9 cellular contexts compared by ENCODE assay signal in genomic region chr13:73059460-73060250, GRCh38. TPM values are rescaled to one million over a fixed set of nuclear protein-coding genes. Genes with fewer than 3 reads are reported as not detected.
A peak's percentile ranks its signal among the peaks of the same experiment; 100 is the strongest.
DNase-seq lines count a peak whose midpoint lies in the region; ATAC-seq lines count a peak whose summit lies in the region.
"Had no signal": no experiment of that assay in that cellular context is flagged by ENCODE, and none has a peak within 500 bp of the region (broad histone marks: within the 10 kb centered on the region; RNA-seq: fewer than 3 reads in every experiment).

No MANE protein-coding gene starts in this region.

- peak overlapping the region; percentile 76 for H4K8ac ChIP-seq in trophoblast cell (ENCODE audit: low read depth, low read length)

- peaks cover 35% of the 10 kb centered on the region for H3K4me1 ChIP-seq in ACC112 (ENCODE audit: control insufficient read depth, insufficient read depth, low read length, unreplicated experiment)
- peaks cover 0 to 8% of the 10 kb centered on the region in 2 experiments for H3K4me1 ChIP-seq in trophoblast cell (ENCODE audit: control insufficient read depth in 1 of 2, insufficient read depth in 2 of 2, low read length in 2 of 2)

- H3K23ac ChIP-seq in trophoblast cell (ENCODE audit: low read length) = no peak overlapping the region

- H3K36me3 ChIP-seq in ACC112 (ENCODE audit: insufficient read depth, low read length) (peaks cover 7% of the 10 kb centered on the region; the same call in 1 of the 2 replicates), trophoblast cell (ENCODE audit: control insufficient read depth in 1 of 2, insufficient read depth in 2 of 2, low read length in 2 of 2) (peaks cover 7 to 10% of the 10 kb centered on the region in 2 experiments)

- H4K91ac ChIP-seq in trophoblast cell (ENCODE audit: low read depth, low read length) = peak overlapping the region; percentile 50

- no peak overlapping the region for H3K27ac Mint-ChIP-seq in activated T-helper 17 cell treated with anti-CD3 and anti-CD28 coated beads, Interleukin-2, amount 50 U/mL, for 72 hours

- H2BK120ac ChIP-seq in trophoblast cell (ENCODE audit: insufficient read depth, low read length, poor library complexity) = peak overlapping the region; percentile 80

- peak overlapping the region; percentile 45 for H2BK5ac ChIP-seq in trophoblast cell (ENCODE audit: low read depth, low read length, poor library complexity)

- H4K12ac ChIP-seq in trophoblast cell (ENCODE audit: low read depth, low read length) = peak overlapping the region; percentile 18

- peaks cover 10% of the 10 kb centered on the region for H3K4me1 Mint-ChIP-seq in activated T-helper 17 cell treated with anti-CD3 and anti-CD28 coated beads, Interleukin-2, amount 50 U/mL, for 72 hours

- H3K9me3 Mint-ChIP-seq in activated T-helper 17 cell treated with anti-CD3 and anti-CD28 coated beads, Interleukin-2, amount 50 U/mL, for 72 hours = no peaks in the 10 kb centered on the region

- no peaks in the 10 kb centered on the region for H3K9me3 ChIP-seq in trophoblast cell (ENCODE audit: insufficient read depth, low read depth, low read length)

- H3K4me2 ChIP-seq in trophoblast cell (ENCODE audit: low read length) = peak overlapping the region; percentile 74

- H3K79me1 ChIP-seq in trophoblast cell (ENCODE audit: low read length) = peaks cover 10% of the 10 kb centered on the region

- H3K4me3 ChIP-seq in ACC112 (ENCODE audit: low read depth, low read length) (peak overlapping the region; percentile 78), trophoblast cell (ENCODE audit: low read depth, low read length) (peak overlapping the region; percentile 97)

- peak overlapping the region; percentile 73 for H3K4me3 Mint-ChIP-seq in activated T-helper 17 cell treated with anti-CD3 and anti-CD28 coated beads, Interleukin-2, amount 50 U/mL, for 72 hours

- WGBS in trophoblast cell (ENCODE audit: extremely low coverage, insufficient coverage, insufficient read length) = no CpG with 5 or more reads among the region's 68 CpGs

- H3K14ac ChIP-seq in trophoblast cell (ENCODE audit: low read length) = peak overlapping the region; percentile 94

- H2AFZ ChIP-seq in ACC112 (ENCODE audit: low read length, unreplicated experiment) = peak overlapping the region; percentile 85
- H2AFZ ChIP-seq in trophoblast cell (ENCODE audit: insufficient read depth, low read length, poor library complexity) = peak overlapping the region; percentile 63

- H3K18ac ChIP-seq in trophoblast cell (ENCODE audit: low read length) = peak overlapping the region; percentile 94

- H3K4ac ChIP-seq in trophoblast cell (ENCODE audit: low read depth, low read length) = peak overlapping the region; percentile 76

- peak overlapping the region; percentile 59 for H3K27ac ChIP-seq in ACC112 (ENCODE audit: low read depth, low read length)
- peak overlapping the region; percentile 54 for H3K27ac ChIP-seq in trophoblast cell (ENCODE audit: low read depth, low read length)
- H3K27ac ChIP-seq: KMS-11 had no signal

- H3K27me3 ChIP-seq in ACC112 (ENCODE audit: insufficient read depth, low read length) (no peaks in the 10 kb centered on the region), trophoblast cell (ENCODE audit: insufficient read depth, low read length) (no peaks in the 10 kb centered on the region)

- peaks cover 21% of the 10 kb centered on the region for H3K36me3 Mint-ChIP-seq in activated T-helper 17 cell treated with anti-CD3 and anti-CD28 coated beads, Interleukin-2, amount 50 U/mL, for 72 hours (ENCODE audit: low read depth)

- peak overlapping the region; percentile 53 for H2BK12ac ChIP-seq in trophoblast cell (ENCODE audit: low read length)

- H2AK5ac ChIP-seq in trophoblast cell (ENCODE audit: low read length) = no peak overlapping the region

- peaks cover 17% of the 10 kb centered on the region for H3K27me3 Mint-ChIP-seq in activated T-helper 17 cell treated with anti-CD3 and anti-CD28 coated beads, Interleukin-2, amount 50 U/mL, for 72 hours

- ATAC-seq in GM18511 (IDR thresholded peaks at IDR 0.05; ENCODE audit: unreplicated experiment) = peak; percentile 50
- ATAC-seq in HG02943 (IDR thresholded peaks at IDR 0.05; ENCODE audit: low read depth, unreplicated experiment) = peak; percentile 38
- peak; percentile 34 for ATAC-seq in activated T-helper 17 cell treated with anti-CD3 and anti-CD28 coated beads, Interleukin-2, amount 50 U/mL, for 72 hours (replicated peaks)

- H3K79me2 ChIP-seq in ACC112 (ENCODE audit: control insufficient read depth, insufficient read depth, low read length, unreplicated experiment) (peaks cover 20% of the 10 kb centered on the region), trophoblast cell (ENCODE audit: control insufficient read depth, insufficient read depth, low read length, poor library complexity) (peaks cover 9% of the 10 kb centered on the region)

- DNase-seq in NCI-H748 (lab: John Stamatoyannopoulos, UW; ENCODE audit: unreplicated experiment) (peak; percentile 83), glomerular visceral epithelial cell (ENCODE audit: extremely low spot score) (peak; percentile 56), trophoblast cell (peak; percentile 42 to 64), GF-D8 (lab: John Stamatoyannopoulos, UW) (no peak)

- H3K9ac ChIP-seq in trophoblast cell (ENCODE audit: low read length) = peak overlapping the region; percentile 94

RNA-seq across cellular contexts. Expression of gene KLF5, which starts 0.8 kb away (rescaled TPM):
- 1 to 10 TPM; 3.5 to 5.2 TPM for total RNA-seq in activated T-helper 17 cell treated with anti-CD3 and anti-CD28 coated beads, Interleukin-2, amount 50 U/mL, for 72 hours
- polyA plus RNA-seq in trophoblast cell (2013) = 38.8 and 41.2 TPM in 2 replicates
